39 cellular contexts compared by ENCODE assay signal in genomic region chr3:182257361-182257760, GRCh38.
"Had no signal": no experiment of that assay in that cellular context is flagged by ENCODE, and none has a peak within 500 bp of the region (broad histone marks: within the 10 kb centered on the region; RNA-seq: fewer than 3 reads in every experiment).

No MANE protein-coding gene starts in this region.

- ATAC-seq: activated CD8-positive, alpha-beta memory T cell treated with anti-CD3 and anti-CD28 coated beads, Interleukin-2, amount 10 ng/mL, durations not matched to agents 7 days and 5 days; activated CD8-positive, alpha-beta T cell treated with anti-CD3 and anti-CD28 coated beads, Interleukin-2, amount 10 ng/mL, durations not matched to agents 7 days and 5 days; activated naive CD8-positive, alpha-beta T cell treated with anti-CD3 and anti-CD28 coated beads, Interleukin-2, amount 50 U/mL, for 24 hours; body of pancreas had no signal

- H3K4me1 ChIP-seq: ascending aorta, body of pancreas, breast epithelium had no signal

- H3K4me3 ChIP-seq: ascending aorta, body of pancreas, breast epithelium, cardiac muscle cell had no signal

- H3K9me3 ChIP-seq: ascending aorta, body of pancreas, breast epithelium had no signal

- H3K4me1 Mint-ChIP-seq: activated B cell treated with CpG ODN at 0.5 μM for 24 hours; activated naive CD4-positive, alpha-beta T cell treated with anti-CD3 and anti-CD28 coated beads, Interleukin-2, amount 10 ng/mL, durations not matched to agents 7 days and 5 days; activated naive CD4-positive, alpha-beta T cell treated with anti-CD3 and anti-CD28 coated beads, Interleukin-2, amount 50 U/mL, for 24 hours; activated naive CD8-positive, alpha-beta T cell treated with anti-CD3 and anti-CD28 coated beads, Interleukin-2, amount 50 U/mL, for 24 hours; central memory CD8-positive, alpha-beta T cell had no signal

- H3K27me3 ChIP-seq: ascending aorta, body of pancreas, brain microvascular endothelial cell, cardiac muscle cell had no signal

- DNase-seq: activated B cell treated with CpG ODN at 0.5 μM for 24 hours; activated CD4-positive, alpha-beta memory T cell treated with anti-CD3 and anti-CD28 coated beads for 36 hours; activated CD4-positive, alpha-beta T cell treated with anti-CD3 and anti-CD28 coated beads for 4 hours; activated CD4-positive, alpha-beta T cell treated with anti-CD3 and anti-CD28 coated beads, Interleukin-2, amount 10 ng/mL, durations not matched to agents 24 days and 14 days; activated CD4-positive, alpha-beta T cell treated with anti-CD3 and anti-CD28 coated beads, Interleukin-2, amount 50 U/mL, for 1 hour; activated CD4-positive, alpha-beta T cell treated with anti-CD3 and anti-CD28 coated beads, Interleukin-2, amount 50 U/mL, for 4 hours; activated CD4-positive, CD25-positive, alpha-beta regulatory T cell treated with anti-CD3 and anti-CD28 coated beads, Interleukin-2, amount 50 U/mL, for 72 hours; activated CD8-positive, alpha-beta memory T cell treated with anti-CD3 and anti-CD28 coated beads for 24 hours; activated CD8-positive, alpha-beta memory T cell treated with anti-CD3 and anti-CD28 coated beads, Interleukin-2, amount 10 ng/mL, durations not matched to agents 7 days and 5 days; activated CD8-positive, alpha-beta memory T cell treated with anti-CD3 and anti-CD28 coated beads, Interleukin-2, amount 50 U/mL, for 48 hours; activated CD8-positive, alpha-beta T cell treated with anti-CD3 and anti-CD28 coated beads, Interleukin-2, amount 10 ng/mL, durations not matched to agents 7 days and 5 days; activated effector memory CD4-positive, alpha-beta T cell treated with Interleukin-2 at 50 U/mL for 16 hours; activated gamma-delta T cell; activated naive CD4-positive, alpha-beta T cell treated with anti-CD3 and anti-CD28 coated beads, Interleukin-2, amount 10 ng/mL, durations not matched to agents 7 days and 5 days; activated naive CD4-positive, alpha-beta T cell treated with Interleukin-2 at 50 U/mL for 16 hours; activated naive CD8-positive, alpha-beta T cell treated with anti-CD3 and anti-CD28 coated beads, Interleukin-2, amount 10 ng/mL, durations not matched to agents 7 days and 5 days; activated naive CD8-positive, alpha-beta T cell treated with anti-CD3 and anti-CD28 coated beads, Interleukin-2, amount 50 U/mL, for 24 hours; activated T-cell treated with anti-CD3 and anti-CD28 coated beads, Interleukin-2, amount 50 U/mL, for 24 hours; activated T-cell treated with anti-CD3 and anti-CD28 coated beads, Interleukin-2, amount 50 U/mL, for 48 hours; amygdala; anterior cingulate cortex; body of pancreas; brain microvascular endothelial cell; caudate nucleus; cerebellar nuclear complex; T-helper 1 cell; T-helper 2 cell; T-helper 9 cell had no signal

- H3K36me3 ChIP-seq: ascending aorta, brain microvascular endothelial cell, breast epithelium, cardiac muscle cell had no signal

- H3K9me3 Mint-ChIP-seq: activated B cell treated with CpG ODN at 0.5 μM for 24 hours; activated CD4-positive, alpha-beta memory T cell treated with anti-CD3 and anti-CD28 coated beads for 36 hours; activated CD4-positive, alpha-beta T cell treated with anti-CD3 and anti-CD28 coated beads, Interleukin-2, amount 10 ng/mL, durations not matched to agents 24 days and 14 days; activated naive CD4-positive, alpha-beta T cell treated with anti-CD3 and anti-CD28 coated beads, Interleukin-2, amount 10 ng/mL, durations not matched to agents 7 days and 5 days; activated naive CD8-positive, alpha-beta T cell treated with anti-CD3 and anti-CD28 coated beads, Interleukin-2, amount 10 ng/mL, durations not matched to agents 7 days and 5 days; activated naive CD8-positive, alpha-beta T cell treated with anti-CD3 and anti-CD28 coated beads, Interleukin-2, amount 50 U/mL, for 24 hours; activated T-cell treated with anti-CD3 and anti-CD28 coated beads, Interleukin-2, amount 50 U/mL, for 24 hours; activated T-helper 2 cell treated with anti-CD3 and anti-CD28 coated beads, Interferon-gamma antibody, Interleukin-2, Interleukin-4, amounts not matched to agents 10 μg/mL and 5 μg/mL and 100 μg/mL, durations not matched to agents 14 hours and 24 hours and 36 hours; central memory CD8-positive, alpha-beta T cell; T-helper 1 cell treated with Interleukin-12 subunit alpha and Interleukin-12 subunit beta and Interleukin-4 antibody, amounts not matched to agents 30 μg/mL and 1 μg/mL, for 36 hours; T-helper 2 cell treated with Interferon-gamma antibody and Interleukin-4, amounts not matched to agents 5 μg/mL and 100 μg/mL, for 36 hours had no signal

- H3K27me3 Mint-ChIP-seq: activated CD4-positive, alpha-beta memory T cell treated with anti-CD3 and anti-CD28 coated beads for 36 hours; activated naive CD4-positive, alpha-beta T cell treated with anti-CD3 and anti-CD28 coated beads, Interleukin-2, amount 10 ng/mL, durations not matched to agents 7 days and 5 days; activated T-cell treated with anti-CD3 and anti-CD28 coated beads, Interleukin-2, amount 50 U/mL, for 24 hours; central memory CD8-positive, alpha-beta T cell had no signal

- H3K4me3 Mint-ChIP-seq: activated B cell treated with CpG ODN at 0.5 μM for 24 hours; activated CD4-positive, alpha-beta memory T cell treated with anti-CD3 and anti-CD28 coated beads for 36 hours; activated CD4-positive, alpha-beta T cell treated with anti-CD3 and anti-CD28 coated beads, Interleukin-2, amount 10 ng/mL, durations not matched to agents 24 days and 14 days; activated CD8-positive, alpha-beta memory T cell treated with anti-CD3 and anti-CD28 coated beads, Interleukin-2, amount 10 ng/mL, durations not matched to agents 7 days and 5 days; activated CD8-positive, alpha-beta T cell treated with anti-CD3 and anti-CD28 coated beads, Interleukin-2, amount 10 ng/mL, durations not matched to agents 7 days and 5 days; activated naive CD4-positive, alpha-beta T cell treated with anti-CD3 and anti-CD28 coated beads, Interleukin-2, amount 10 ng/mL, durations not matched to agents 7 days and 5 days; activated naive CD4-positive, alpha-beta T cell treated with anti-CD3 and anti-CD28 coated beads, Interleukin-2, amount 50 U/mL, for 24 hours; activated naive CD8-positive, alpha-beta T cell; activated naive CD8-positive, alpha-beta T cell treated with anti-CD3 and anti-CD28 coated beads, Interleukin-2, amount 10 ng/mL, durations not matched to agents 7 days and 5 days; activated naive CD8-positive, alpha-beta T cell treated with anti-CD3 and anti-CD28 coated beads, Interleukin-2, amount 50 U/mL, for 24 hours; activated T-cell treated with anti-CD3 and anti-CD28 coated beads, Interleukin-2, amount 50 U/mL, for 24 hours; central memory CD8-positive, alpha-beta T cell; T-helper 1 cell treated with Interleukin-12 subunit alpha and Interleukin-12 subunit beta and Interleukin-4 antibody, amounts not matched to agents 30 μg/mL and 1 μg/mL, for 36 hours; T-helper 2 cell treated with Interferon-gamma antibody and Interleukin-4, amounts not matched to agents 5 μg/mL and 100 μg/mL, for 36 hours had no signal

- H3K36me3 Mint-ChIP-seq: activated CD4-positive, alpha-beta memory T cell treated with anti-CD3 and anti-CD28 coated beads for 36 hours; activated CD8-positive, alpha-beta memory T cell treated with anti-CD3 and anti-CD28 coated beads, Interleukin-2, amount 10 ng/mL, durations not matched to agents 7 days and 5 days; activated naive CD4-positive, alpha-beta T cell treated with anti-CD3 and anti-CD28 coated beads, Interleukin-2, amount 10 ng/mL, durations not matched to agents 7 days and 5 days; activated naive CD4-positive, alpha-beta T cell treated with anti-CD3 and anti-CD28 coated beads, Interleukin-2, amount 50 U/mL, for 24 hours; activated naive CD8-positive, alpha-beta T cell; activated naive CD8-positive, alpha-beta T cell treated with anti-CD3 and anti-CD28 coated beads, Interleukin-2, amount 10 ng/mL, durations not matched to agents 7 days and 5 days had no signal

- H3K27ac Mint-ChIP-seq: activated B cell treated with CpG ODN at 0.5 μM for 24 hours; activated CD4-positive, alpha-beta memory T cell treated with anti-CD3 and anti-CD28 coated beads for 36 hours; activated CD4-positive, alpha-beta T cell treated with anti-CD3 and anti-CD28 coated beads, Interleukin-2, amount 10 ng/mL, durations not matched to agents 24 days and 14 days; activated CD8-positive, alpha-beta memory T cell treated with anti-CD3 and anti-CD28 coated beads, Interleukin-2, amount 10 ng/mL, durations not matched to agents 7 days and 5 days; activated CD8-positive, alpha-beta T cell treated with anti-CD3 and anti-CD28 coated beads, Interleukin-2, amount 10 ng/mL, durations not matched to agents 7 days and 5 days; activated naive CD4-positive, alpha-beta T cell treated with anti-CD3 and anti-CD28 coated beads, Interleukin-2, amount 10 ng/mL, durations not matched to agents 7 days and 5 days; activated naive CD4-positive, alpha-beta T cell treated with anti-CD3 and anti-CD28 coated beads, Interleukin-2, amount 50 U/mL, for 24 hours; activated naive CD8-positive, alpha-beta T cell; activated naive CD8-positive, alpha-beta T cell treated with anti-CD3 and anti-CD28 coated beads, Interleukin-2, amount 10 ng/mL, durations not matched to agents 7 days and 5 days; activated naive CD8-positive, alpha-beta T cell treated with anti-CD3 and anti-CD28 coated beads, Interleukin-2, amount 50 U/mL, for 24 hours; activated T-cell treated with anti-CD3 and anti-CD28 coated beads, Interleukin-2, amount 50 U/mL, for 24 hours; activated T-helper 2 cell treated with anti-CD3 and anti-CD28 coated beads, Interferon-gamma antibody, Interleukin-2, Interleukin-4, amounts not matched to agents 10 μg/mL and 5 μg/mL and 100 μg/mL, durations not matched to agents 14 hours and 24 hours and 36 hours; T-helper 1 cell treated with Interleukin-12 subunit alpha and Interleukin-12 subunit beta and Interleukin-4 antibody, amounts not matched to agents 30 μg/mL and 1 μg/mL, for 36 hours; T-helper 2 cell treated with Interferon-gamma antibody and Interleukin-4, amounts not matched to agents 5 μg/mL and 100 μg/mL, for 36 hours had no signal

- FAIRE-seq: TTC549 had no signal

- H3K27ac ChIP-seq: ascending aorta, body of pancreas, brain microvascular endothelial cell, breast epithelium, cardiac muscle cell, VCaP had no signal
